20 cellular contexts compared by ENCODE assay signal in genomic region chr10:51109821-51110533, GRCh38.
DNase-seq lines count a peak whose midpoint lies in the region; ATAC-seq and FAIRE-seq lines count a peak whose summit lies in the region.
"Had no signal": no experiment of that assay in that cellular context is flagged by ENCODE, and none has a peak within 500 bp of the region (broad histone marks: within the 10 kb centered on the region; RNA-seq: fewer than 3 reads in every experiment).

No MANE protein-coding gene starts in this region.

- ATAC-seq in HG02610 (IDR thresholded peaks at IDR 0.05; ENCODE audit: unreplicated experiment) = no peak
- ATAC-seq: left lung, sciatic nerve had no signal

- FAIRE-seq in RCC 7860 (lab: Jason Lieb, UNC) = peak; percentile 91

- peak; percentile 75 for DNase-seq in EL
- DNase-seq in RCC 7860 (ENCODE audit: low spot score) = peak; percentile 65
- peak; percentile 27 for DNase-seq in dedifferentiated amniotic fluid mesenchymal stem cell (ENCODE audit: extremely low spot score)
- DNase-seq in kidney glomerular epithelial cell (lab: John Stamatoyannopoulos, UW) = peak; percentile 48
- no peak for DNase-seq in HK-2 (ENCODE audit: unreplicated experiment)
- no peak for DNase-seq in NCI-H524 (lab: John Stamatoyannopoulos, UW)
- DNase-seq in activated naive CD4-positive, alpha-beta T cell treated with anti-CD3 and anti-CD28 coated beads, Interleukin-2, amount 50 U/mL, for 16 hours = no peak
- DNase-seq: activated CD4-positive, alpha-beta memory T cell treated with anti-CD3 and anti-CD28 coated beads for 36 hours; Calu3; colonic mucosa; GDM1; H7; left lung; NCI-H2107; nucleus accumbens; Peyer's patch; stimulated activated CD4-positive, alpha-beta T cell treated with anti-CD3 and anti-CD28 coated beads, Interleukin-2, amount 100 ng/mL, for 48 hours; stimulated activated CD8-positive, alpha-beta memory T cell treated with anti-CD3 and anti-CD28 coated beads, Interleukin-4, amount 100 ng/mL, for 48 hours had no signal

Comparison
In these comparisons a context has a peak if more than half of its experiments do, and no peak if none do; other contexts are left out.
1. DNase-seq: peak in EL (single experiment), RCC 7860 (single experiment), dedifferentiated amniotic fluid mesenchymal stem cell (single experiment) and kidney glomerular epithelial cell (single experiment); none in HK-2 (single experiment), NCI-H524 (0 of 2) and activated naive CD4-positive, alpha-beta T cell treated with anti-CD3 and anti-CD28 coated beads, Interleukin-2, amount 50 U/mL, for 16 hours (single experiment).